ENCODE assay signal across 8 cellular contexts in the genomic region with DNA sequence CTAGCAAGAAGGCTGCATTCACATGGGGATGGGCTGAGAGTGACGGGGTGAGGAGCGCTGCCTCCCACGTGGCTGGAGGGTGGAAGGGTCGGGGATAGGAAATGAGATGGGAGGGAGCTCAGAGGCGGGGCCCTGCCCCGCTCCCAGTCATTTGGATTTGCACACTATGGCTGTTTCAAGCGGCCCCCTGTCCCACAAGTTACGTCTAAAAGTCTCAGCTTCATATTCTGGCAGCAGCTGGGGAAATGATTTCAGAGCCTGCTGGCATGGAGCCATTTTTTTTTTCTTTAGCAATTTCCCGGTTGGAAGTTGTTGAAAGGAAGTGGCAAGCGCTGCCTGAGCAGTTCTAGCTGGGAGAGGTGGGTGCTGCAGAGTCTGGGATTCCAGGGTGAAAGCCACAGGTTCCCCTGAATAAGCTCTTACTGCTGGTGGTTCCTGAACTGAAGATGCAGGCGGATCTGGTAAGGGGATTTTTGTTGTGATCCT.
A peak's percentile ranks its signal among the peaks of the same experiment; 100 is the strongest.
DNase-seq lines count a peak whose midpoint lies in the region; ATAC-seq and TF ChIP-seq lines count a peak whose summit lies in the region.

No MANE protein-coding gene starts in this region.

- H3K9me3 Mint-ChIP-seq in CD14-positive monocyte, result peaks cover 0 to 2% (median 0%) of the 10 kb centered on the region in 7 donors

- H2AFZ ChIP-seq in osteoblast (ENCODE audit: low read length), result peak overlapping the region; percentile 57

- H3K4me3 Mint-ChIP-seq in CD14-positive monocyte, result peak overlapping the region; percentile 56 to 59

- H3K79me2 ChIP-seq in osteoblast (ENCODE audit: insufficient read depth, low read length), result no peaks in the 10 kb centered on the region

- TF ChIP-seq CTCF in CD14-positive monocyte (IDR thresholded peaks at IDR 0.05) (no peak), esophagus muscularis mucosa (IDR thresholded peaks at IDR 0.05) (no peak), osteoblast (IDR thresholded peaks at IDR 0.05; ENCODE audit: extremely low read depth, low read depth, low read length) (no peak), GM20000 (IDR thresholded peaks at IDR 0.05; ENCODE audit: extremely low read depth, missing control alignments) (no peak)

- H3K27me3 ChIP-seq in esophagus muscularis mucosa, result no peaks in the 10 kb centered on the region
- H3K27me3 ChIP-seq in osteoblast (ENCODE audit: insufficient read depth, low read length), result no peaks in the 10 kb centered on the region

- H3K4me3 ChIP-seq in esophagus muscularis mucosa (peak overlapping the region; percentile 22 to 45 (median 28)), osteoblast (ENCODE audit: insufficient read depth, low read length) (peak overlapping the region; percentile 20)

- no peak for TF ChIP-seq POLR2A in esophagus muscularis mucosa (IDR thresholded peaks at IDR 0.05; ENCODE audit: low read depth)

- H3K27ac Mint-ChIP-seq in CD14-positive monocyte, result peak overlapping the region in 1 of 7 donors; percentile 72

- 24% methylated on average over 11 of the region's 11 CpGs for WGBS in esophagus muscularis mucosa

- no peak for ATAC-seq in GM19395 (IDR thresholded peaks at IDR 0.05; ENCODE audit: unreplicated experiment)

- peaks cover 43% of the 10 kb centered on the region for H3K4me1 Mint-ChIP-seq in CD14-positive monocyte

- H3K4me1 ChIP-seq in esophagus muscularis mucosa (peaks cover 26 to 29% (median 27%) of the 10 kb centered on the region in 4 donors), osteoblast (ENCODE audit: insufficient read depth, low read length) (peaks cover 15% of the 10 kb centered on the region)

- H3K27ac ChIP-seq in esophagus muscularis mucosa (replicated peaks in 1 of 4), result peak overlapping the region; percentile 49 to 64 (median 52)
- H3K27ac ChIP-seq in osteoblast (ENCODE audit: low read depth, low read length), result peak overlapping the region; percentile 30

- no peak for TF ChIP-seq EP300 in esophagus muscularis mucosa (IDR thresholded peaks at IDR 0.05)

- DNase-seq in CD14-positive monocyte (ENCODE audit: low spot score) (no peak), NCI-H226 (peak; percentile 77), esophagus muscularis mucosa (ENCODE audit: extremely low spot score) (no peak), osteoblast (ENCODE audit: insufficient read length, low spot score, missing footprints) (peak; percentile 88), GM20000 (ENCODE audit: low spot score) (no peak)
- no peak for DNase-seq in stimulated activated CD4-positive, alpha-beta T cell treated with anti-CD3 and anti-CD28 coated beads, Interleukin-4, amount 100 ng/mL, for 4 hours
- DNase-seq in stimulated activated CD4-positive, alpha-beta T cell treated with anti-CD3 and anti-CD28 coated beads, Interleukin-4, amount 100 ng/mL, for 1 hour, result no peak

- no peaks in the 10 kb centered on the region for H3K36me3 ChIP-seq in esophagus muscularis mucosa
- no peaks in the 10 kb centered on the region for H3K36me3 ChIP-seq in osteoblast (ENCODE audit: insufficient read depth, low read length)

- intact Hi-C loops in CD14-positive monocyte (cut with micrococcal nuclease) (no loop called here), esophagus muscularis mucosa (cut with DNase I) (loop anchor here (5.0 kb wide), 1 partner anchor 103 kb away; a partner anchor contains a TSS)

- no peaks in the 10 kb centered on the region for H3K9me3 ChIP-seq in esophagus muscularis mucosa
- no peaks in the 10 kb centered on the region for H3K9me3 ChIP-seq in osteoblast (ENCODE audit: low read depth, low read length)

- peak overlapping the region; percentile 66 for H3K4me2 ChIP-seq in osteoblast (ENCODE audit: insufficient read depth, low read length)

- H4K20me1 ChIP-seq in osteoblast (ENCODE audit: insufficient read depth, low read length), result no peaks in the 10 kb centered on the region

- peaks cover 55 to 68% of the 10 kb centered on the region in 2 donors for H3K36me3 Mint-ChIP-seq in CD14-positive monocyte

- no peaks in the 10 kb centered on the region for H3K27me3 Mint-ChIP-seq in CD14-positive monocyte (ENCODE audit: low read depth in 3 of 3)

Comparison
In these comparisons a context has a peak if more than half of its experiments do, and no peak if none do; other contexts are left out.
1. DNase-seq: peak in NCI-H226 (single experiment) and osteoblast (single experiment); none in CD14-positive monocyte (single experiment), esophagus muscularis mucosa (single experiment), stimulated activated CD4-positive, alpha-beta T cell treated with anti-CD3 and anti-CD28 coated beads, Interleukin-4, amount 100 ng/mL, for 4 hours (0 of 2), stimulated activated CD4-positive, alpha-beta T cell treated with anti-CD3 and anti-CD28 coated beads, Interleukin-4, amount 100 ng/mL, for 1 hour (single experiment) and GM20000 (single experiment).